ENCODE assay signal across 8 cellular contexts in the genomic region with DNA sequence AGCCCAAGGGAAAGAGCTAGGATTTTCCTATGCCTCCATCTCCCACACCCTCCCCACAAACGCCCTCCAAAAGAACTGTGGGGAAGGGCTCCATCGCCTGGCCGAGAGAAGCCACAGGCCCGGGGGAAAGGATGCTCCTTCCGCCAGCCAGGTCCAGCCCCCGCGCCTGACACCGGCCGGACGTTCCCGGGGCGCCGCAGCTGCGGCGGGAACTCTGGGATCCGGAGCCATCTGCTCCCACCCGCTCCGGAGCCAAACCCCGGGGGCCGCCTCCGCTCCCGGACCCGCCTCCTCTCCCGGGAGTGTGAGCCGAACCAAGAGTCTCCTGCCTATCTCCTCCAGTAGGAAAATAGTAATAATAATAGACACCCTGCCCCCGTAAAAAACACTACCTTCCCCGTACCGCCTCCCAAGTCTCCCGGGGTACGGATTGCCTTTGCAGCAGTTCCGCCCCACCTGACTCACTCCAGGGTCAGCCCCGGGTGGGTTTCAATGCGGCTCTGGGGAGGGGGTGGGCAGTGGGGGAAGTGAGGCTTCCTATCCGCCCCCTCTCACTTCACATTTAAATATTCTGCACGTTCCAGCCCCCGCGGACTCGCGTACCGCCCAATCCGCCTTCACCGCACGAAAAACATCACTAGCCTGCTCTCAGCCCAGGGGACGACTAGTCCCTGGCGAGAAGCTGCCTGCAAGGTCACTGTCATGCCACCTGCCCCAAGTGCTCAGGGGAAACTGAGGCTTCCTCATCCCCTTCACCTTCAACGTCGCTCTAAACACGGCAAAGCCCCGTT. TPM values are rescaled to one million over a fixed set of nuclear protein-coding genes. Genes with fewer than 3 reads are reported as not detected.
A peak's percentile ranks its signal among the peaks of the same experiment; 100 is the strongest.
DNase-seq lines count a peak whose midpoint lies in the region; ATAC-seq and TF ChIP-seq lines count a peak whose summit lies in the region.

No MANE protein-coding gene starts in this region.

- peak overlapping the region; percentile 17 for H3K4me3 ChIP-seq in iPS-11a (ENCODE audit: low read depth, low read length)

- peaks cover 73% of the 10 kb centered on the region for H3K36me3 Mint-ChIP-seq in activated T-cell treated with anti-CD3 and anti-CD28 coated beads, Interleukin-2, amount 50 U/mL, for 24 hours (ENCODE audit: low read depth)
- H3K36me3 Mint-ChIP-seq in WTC11 = no peaks in the 10 kb centered on the region

- no peak for TF ChIP-seq CTCF in WTC11 (IDR thresholded peaks at IDR 0.05)

- POLR2A ChIA-PET in WTC11 (lab: Charles Lee) = interaction anchor here (0.6 to 2.2 kb wide), 9 partner anchors 9 to 169 kb away, joined by 3 to 12 read pairs (median 3); a partner anchor contains a TSS

- DNase-seq in activated T-cell treated with anti-CD3 and anti-CD28 coated beads, Interleukin-2, amount 50 U/mL, for 24 hours = no peak
- DNase-seq in activated T-cell treated with anti-CD3 and anti-CD28 coated beads for 4 hours (no peak), WTC11 (ENCODE audit: low spot score) (peak; percentile 80), superior temporal gyrus (ENCODE audit: extremely low spot score) (peak; percentile 35)
- no peak for DNase-seq in activated CD4-positive, alpha-beta T cell treated with anti-CD3 and anti-CD28 coated beads, Interleukin-2, amount 50 U/mL, for 4 hours
- DNase-seq in activated CD8-positive, alpha-beta memory T cell treated with anti-CD3 and anti-CD28 coated beads, Interleukin-2, amount 50 U/mL, for 48 hours = no peak

- H3K27me3 Mint-ChIP-seq in activated T-cell treated with anti-CD3 and anti-CD28 coated beads, Interleukin-2, amount 50 U/mL, for 24 hours = no peaks in the 10 kb centered on the region
- peaks cover 95% of the 10 kb centered on the region for H3K27me3 Mint-ChIP-seq in WTC11 (ENCODE audit: low read depth)

- ATAC-seq in WTC11 (peak; percentile 70), GM19324 (IDR thresholded peaks at IDR 0.05; ENCODE audit: low FRiP score, unreplicated experiment) (no peak)

- H3K9me3 Mint-ChIP-seq in activated T-cell treated with anti-CD3 and anti-CD28 coated beads, Interleukin-2, amount 50 U/mL, for 24 hours = no peaks in the 10 kb centered on the region
- H3K9me3 Mint-ChIP-seq in WTC11 = no peaks in the 10 kb centered on the region

- peaks cover 28% of the 10 kb centered on the region for H3K4me1 Mint-ChIP-seq in activated T-cell treated with anti-CD3 and anti-CD28 coated beads, Interleukin-2, amount 50 U/mL, for 24 hours (ENCODE audit: low read depth)
- H3K4me1 Mint-ChIP-seq in WTC11 = peaks cover 25% of the 10 kb centered on the region

- H3K27ac Mint-ChIP-seq in activated T-cell treated with anti-CD3 and anti-CD28 coated beads, Interleukin-2, amount 50 U/mL, for 24 hours = peak overlapping the region; percentile 69
- no peak overlapping the region for H3K27ac Mint-ChIP-seq in WTC11

- H3K4me3 Mint-ChIP-seq in activated T-cell treated with anti-CD3 and anti-CD28 coated beads, Interleukin-2, amount 50 U/mL, for 24 hours = no peak overlapping the region
- peak overlapping the region; percentile 75 for H3K4me3 Mint-ChIP-seq in WTC11

- CTCF ChIA-PET in WTC11 (lab: Charles Lee) = interaction anchor here (0.6 to 6.6 kb wide), 33 partner anchors 9 to 979 kb away, joined by 3 to 146 read pairs (median 5); a partner anchor contains a TSS

TF ChIP-seq in WTC11, 78 proteins besides CTCF, POLR2A, EP300 and RAD21 (continues in another document):
- no peak for TF ChIP-seq NFE2L1 (CRISPR knock-in tag; IDR thresholded peaks at IDR 0.05)
- TF ChIP-seq EMX1 (CRISPR knock-in tag; IDR thresholded peaks at IDR 0.05) = no peak
- TF ChIP-seq, protein P1, sequence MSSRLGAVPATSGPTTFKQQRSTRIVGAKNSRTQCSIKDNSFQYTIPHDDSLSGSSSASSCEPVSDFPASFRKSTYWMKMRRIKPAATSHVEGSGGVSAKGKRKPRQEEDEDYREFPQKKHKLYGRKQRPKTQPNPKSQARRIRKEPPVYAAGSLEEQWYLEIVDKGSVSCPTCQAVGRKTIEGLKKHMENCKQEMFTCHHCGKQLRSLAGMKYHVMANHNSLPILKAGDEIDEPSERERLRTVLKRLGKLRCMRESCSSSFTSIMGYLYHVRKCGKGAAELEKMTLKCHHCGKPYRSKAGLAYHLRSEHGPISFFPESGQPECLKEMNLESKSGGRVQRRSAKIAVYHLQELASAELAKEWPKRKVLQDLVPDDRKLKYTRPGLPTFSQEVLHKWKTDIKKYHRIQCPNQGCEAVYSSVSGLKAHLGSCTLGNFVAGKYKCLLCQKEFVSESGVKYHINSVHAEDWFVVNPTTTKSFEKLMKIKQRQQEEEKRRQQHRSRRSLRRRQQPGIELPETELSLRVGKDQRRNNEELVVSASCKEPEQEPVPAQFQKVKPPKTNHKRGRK (CRISPR knock-in tag; IDR thresholded peaks at IDR 0.05; ENCODE audit: borderline replicate concordance) = no peak
- TF ChIP-seq, protein P2, sequence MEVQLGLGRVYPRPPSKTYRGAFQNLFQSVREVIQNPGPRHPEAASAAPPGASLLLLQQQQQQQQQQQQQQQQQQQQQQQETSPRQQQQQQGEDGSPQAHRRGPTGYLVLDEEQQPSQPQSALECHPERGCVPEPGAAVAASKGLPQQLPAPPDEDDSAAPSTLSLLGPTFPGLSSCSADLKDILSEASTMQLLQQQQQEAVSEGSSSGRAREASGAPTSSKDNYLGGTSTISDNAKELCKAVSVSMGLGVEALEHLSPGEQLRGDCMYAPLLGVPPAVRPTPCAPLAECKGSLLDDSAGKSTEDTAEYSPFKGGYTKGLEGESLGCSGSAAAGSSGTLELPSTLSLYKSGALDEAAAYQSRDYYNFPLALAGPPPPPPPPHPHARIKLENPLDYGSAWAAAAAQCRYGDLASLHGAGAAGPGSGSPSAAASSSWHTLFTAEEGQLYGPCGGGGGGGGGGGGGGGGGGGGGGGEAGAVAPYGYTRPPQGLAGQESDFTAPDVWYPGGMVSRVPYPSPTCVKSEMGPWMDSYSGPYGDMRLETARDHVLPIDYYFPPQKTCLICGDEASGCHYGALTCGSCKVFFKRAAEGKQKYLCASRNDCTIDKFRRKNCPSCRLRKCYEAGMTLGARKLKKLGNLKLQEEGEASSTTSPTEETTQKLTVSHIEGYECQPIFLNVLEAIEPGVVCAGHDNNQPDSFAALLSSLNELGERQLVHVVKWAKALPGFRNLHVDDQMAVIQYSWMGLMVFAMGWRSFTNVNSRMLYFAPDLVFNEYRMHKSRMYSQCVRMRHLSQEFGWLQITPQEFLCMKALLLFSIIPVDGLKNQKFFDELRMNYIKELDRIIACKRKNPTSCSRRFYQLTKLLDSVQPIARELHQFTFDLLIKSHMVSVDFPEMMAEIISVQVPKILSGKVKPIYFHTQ (CRISPR knock-in tag; IDR thresholded peaks at IDR 0.05) = no peak
- no peak for TF ChIP-seq PRRX2 (CRISPR knock-in tag; IDR thresholded peaks at IDR 0.05)
- TF ChIP-seq, protein P3, sequence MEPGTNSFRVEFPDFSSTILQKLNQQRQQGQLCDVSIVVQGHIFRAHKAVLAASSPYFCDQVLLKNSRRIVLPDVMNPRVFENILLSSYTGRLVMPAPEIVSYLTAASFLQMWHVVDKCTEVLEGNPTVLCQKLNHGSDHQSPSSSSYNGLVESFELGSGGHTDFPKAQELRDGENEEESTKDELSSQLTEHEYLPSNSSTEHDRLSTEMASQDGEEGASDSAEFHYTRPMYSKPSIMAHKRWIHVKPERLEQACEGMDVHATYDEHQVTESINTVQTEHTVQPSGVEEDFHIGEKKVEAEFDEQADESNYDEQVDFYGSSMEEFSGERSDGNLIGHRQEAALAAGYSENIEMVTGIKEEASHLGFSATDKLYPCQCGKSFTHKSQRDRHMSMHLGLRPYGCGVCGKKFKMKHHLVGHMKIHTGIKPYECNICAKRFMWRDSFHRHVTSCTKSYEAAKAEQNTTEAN (CRISPR knock-in tag; IDR thresholded peaks at IDR 0.05) = no peak
- no peak for TF ChIP-seq ZBTB21 (CRISPR knock-in tag; IDR thresholded peaks at IDR 0.05; ENCODE audit: borderline replicate concordance)
- TF ChIP-seq JUN (CRISPR knock-in tag; IDR thresholded peaks at IDR 0.05) = no peak
- TF ChIP-seq NFYB (CRISPR knock-in tag; conservative IDR thresholded peaks at IDR 0.05; ENCODE audit: low read depth) = no peak
- TF ChIP-seq, protein P4, sequence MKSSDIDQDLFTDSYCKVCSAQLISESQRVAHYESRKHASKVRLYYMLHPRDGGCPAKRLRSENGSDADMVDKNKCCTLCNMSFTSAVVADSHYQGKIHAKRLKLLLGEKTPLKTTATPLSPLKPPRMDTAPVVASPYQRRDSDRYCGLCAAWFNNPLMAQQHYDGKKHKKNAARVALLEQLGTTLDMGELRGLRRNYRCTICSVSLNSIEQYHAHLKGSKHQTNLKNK (CRISPR knock-in tag; IDR thresholded peaks at IDR 0.05) = no peak
- TF ChIP-seq ESRRA (CRISPR knock-in tag; IDR thresholded peaks at IDR 0.05; ENCODE audit: borderline replicate concordance) = no peak
- no peak for TF ChIP-seq ZNF263 (CRISPR knock-in tag; IDR thresholded peaks at IDR 0.05; ENCODE audit: low read depth)
- TF ChIP-seq, protein P5, sequence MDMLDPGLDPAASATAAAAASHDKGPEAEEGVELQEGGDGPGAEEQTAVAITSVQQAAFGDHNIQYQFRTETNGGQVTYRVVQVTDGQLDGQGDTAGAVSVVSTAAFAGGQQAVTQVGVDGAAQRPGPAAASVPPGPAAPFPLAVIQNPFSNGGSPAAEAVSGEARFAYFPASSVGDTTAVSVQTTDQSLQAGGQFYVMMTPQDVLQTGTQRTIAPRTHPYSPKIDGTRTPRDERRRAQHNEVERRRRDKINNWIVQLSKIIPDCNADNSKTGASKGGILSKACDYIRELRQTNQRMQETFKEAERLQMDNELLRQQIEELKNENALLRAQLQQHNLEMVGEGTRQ (CRISPR knock-in tag; IDR thresholded peaks at IDR 0.05) = 0 out of 2 replicates have a peak, but pooled peaks have one; percentile 27
- TF ChIP-seq FOXK1 (CRISPR knock-in tag; IDR thresholded peaks at IDR 0.05) = no peak

RNA-seq across cellular contexts. Expression of a gene that starts 2.4 kb away (rescaled TPM):
- total RNA-seq in WTC11 (2021) = 2.0 to 2.7 TPM (median 2.3 TPM) in 3 replicates

RNA-seq across cellular contexts. Expression of a gene that starts 8.7 kb away (rescaled TPM):
- total RNA-seq in WTC11 (2021) = 9.9 to 18.6 TPM (median 18.4 TPM) in 3 replicates

RNA-seq across cellular contexts. Expression of a gene that starts 16.0 kb away (rescaled TPM):
- 125 to 152 TPM (median 145 TPM) in 3 replicates for total RNA-seq in WTC11 (2021)

RNA-seq across cellular contexts. Expression of a gene that starts 18.8 kb away (rescaled TPM):
- total RNA-seq in WTC11 (2021) = 6.2 to 9.6 TPM (median 9.2 TPM) in 3 replicates

RNA-seq across cellular contexts. Expression of a gene that starts 30.7 kb away (rescaled TPM):
- 2.1 to 3.2 TPM (median 2.8 TPM) in 3 replicates for total RNA-seq in WTC11 (2021)

Comparison
In these comparisons a context has a peak if more than half of its experiments do, and no peak if none do; other contexts are left out.
1. DNase-seq: peak in WTC11 (single experiment) and superior temporal gyrus (single experiment); none in activated T-cell treated with anti-CD3 and anti-CD28 coated beads, Interleukin-2, amount 50 U/mL, for 24 hours (single experiment), activated T-cell treated with anti-CD3 and anti-CD28 coated beads for 4 hours (single experiment), activated CD4-positive, alpha-beta T cell treated with anti-CD3 and anti-CD28 coated beads, Interleukin-2, amount 50 U/mL, for 4 hours (0 of 2) and activated CD8-positive, alpha-beta memory T cell treated with anti-CD3 and anti-CD28 coated beads, Interleukin-2, amount 50 U/mL, for 48 hours (single experiment).